In genomic region chr14:100145682-100146464, GRCh38 we compare ENCODE assay signal across 17 cellular contexts. TPM values are rescaled to one million over a fixed set of nuclear protein-coding genes. Genes with fewer than 3 reads are reported as not detected.
DNase-seq lines count a peak whose midpoint lies in the region; ATAC-seq and TF ChIP-seq lines count a peak whose summit lies in the region.
"Had no signal": no experiment of that assay in that cellular context is flagged by ENCODE, and none has a peak within 500 bp of the region (broad histone marks: within the 10 kb centered on the region; RNA-seq: fewer than 3 reads in every experiment).

No MANE protein-coding gene starts in this region.

- H3K4me3 ChIP-seq in CD4-positive, alpha-beta memory T cell (ENCODE audit: low read length in 2 of 2): no peak overlapping the region
- H3K4me3 ChIP-seq in Peyer's patch: peak overlapping the region in 2 of 4 donors; percentile 14 to 31
- H3K4me3 ChIP-seq in duodenal mucosa (ENCODE audit: low read depth in 1 of 2, low read length in 2 of 2): peak overlapping the region; percentile 12 to 39
- no peak overlapping the region for H3K4me3 ChIP-seq in osteoblast (ENCODE audit: insufficient read depth, low read length)
- H3K4me3 ChIP-seq: heart right ventricle, right atrium auricular region had no signal

- peaks cover 9 to 35% (median 21%) of the 10 kb centered on the region in 4 donors for H3K4me1 Mint-ChIP-seq in CD4-positive, alpha-beta memory T cell

- H3K27ac Mint-ChIP-seq in CD4-positive, alpha-beta memory T cell: peak overlapping the region in 6 of 7 donors; percentile 31 to 93 (median 74)
- H3K27ac Mint-ChIP-seq: activated T-cell treated with anti-CD3 and anti-CD28 coated beads, Interleukin-2, amount 50 U/mL, for 72 hours had no signal

- POLR2A ChIA-PET in CD4-positive, alpha-beta memory T cell (lab: Charles Lee; ENCODE audit: partially characterized antibody): interaction anchor here (0.9 to 5.8 kb wide), 10 partner anchors 7 to 112 kb away, joined by 3 to 51 read pairs (median 8); partner anchors contain the start of genes DEGS2 and EVL

- H3K27me3 Mint-ChIP-seq in CD4-positive, alpha-beta memory T cell: no peaks in the 10 kb centered on the region

- ATAC-seq in HG02588 (IDR thresholded peaks at IDR 0.05; ENCODE audit: unreplicated experiment) (no peak), GM21447 (IDR thresholded peaks at IDR 0.05; ENCODE audit: unreplicated experiment) (no peak)

- peaks cover 12 to 23% of the 10 kb centered on the region in 2 donors for H3K36me3 Mint-ChIP-seq in CD4-positive, alpha-beta memory T cell

- peaks cover 28% of the 10 kb centered on the region for H3K4me1 ChIP-seq in CD4-positive, alpha-beta memory T cell (ENCODE audit: insufficient read depth, low read length)
- H3K4me1 ChIP-seq in Peyer's patch: peaks cover 13 to 98% (median 31%) of the 10 kb centered on the region in 4 donors
- peaks cover 90 to 94% of the 10 kb centered on the region in 2 donors for H3K4me1 ChIP-seq in duodenal mucosa (ENCODE audit: control insufficient read depth in 1 of 2, insufficient read depth in 2 of 2, low read length in 2 of 2)
- no peaks in the 10 kb centered on the region for H3K4me1 ChIP-seq in osteoblast (ENCODE audit: insufficient read depth, low read length)

- TF ChIP-seq POLR2A in Peyer's patch (IDR thresholded peaks at IDR 0.05): no peak

- no peaks in the 10 kb centered on the region for H3K9me3 ChIP-seq in CD4-positive, alpha-beta memory T cell (ENCODE audit: control insufficient read depth in 1 of 2, low read length in 2 of 2)
- H3K9me3 ChIP-seq in Peyer's patch (no peaks in the 10 kb centered on the region), duodenal mucosa (ENCODE audit: control insufficient read depth in 1 of 2, low read length in 2 of 2) (no peaks in the 10 kb centered on the region), osteoblast (ENCODE audit: low read depth, low read length) (no peaks in the 10 kb centered on the region)
- H3K9me3 ChIP-seq: heart right ventricle, right atrium auricular region had no signal

- H3K27me3 ChIP-seq in CD4-positive, alpha-beta memory T cell (ENCODE audit: insufficient read depth, low read length): no peaks in the 10 kb centered on the region
- H3K27me3 ChIP-seq in Peyer's patch (no peaks in the 10 kb centered on the region), duodenal mucosa (ENCODE audit: control insufficient read depth in 1 of 2, insufficient read depth in 2 of 2, low read length in 2 of 2) (no peaks in the 10 kb centered on the region), osteoblast (ENCODE audit: insufficient read depth, low read length) (peaks cover 2% of the 10 kb centered on the region)
- H3K27me3 ChIP-seq: right atrium auricular region had no signal

- H3K79me2 ChIP-seq in osteoblast (ENCODE audit: insufficient read depth, low read length): no peaks in the 10 kb centered on the region

- peaks cover 0 to 4% (median 0%) of the 10 kb centered on the region in 8 donors for H3K9me3 Mint-ChIP-seq in CD4-positive, alpha-beta memory T cell
- H3K9me3 Mint-ChIP-seq: activated T-cell treated with anti-CD3 and anti-CD28 coated beads, Interleukin-2, amount 50 U/mL, for 72 hours had no signal

- H3K9ac ChIP-seq in duodenal mucosa (ENCODE audit: low read depth in 1 of 2, low read length in 2 of 2): peak overlapping the region; percentile 65 to 68

- CTCF ChIA-PET in CD4-positive, alpha-beta memory T cell (lab: Charles Lee; ENCODE audit: partially characterized antibody): interaction anchor here (1.5 to 3.2 kb wide), 3 partner anchors 10 to 89 kb away, joined by 4 to 15 read pairs (median 5); no protein-coding TSS in a partner anchor

- TF ChIP-seq CTCF in Peyer's patch (IDR thresholded peaks at IDR 0.05) (no peak), osteoblast (IDR thresholded peaks at IDR 0.05; ENCODE audit: extremely low read depth, low read depth, low read length) (no peak)

- no peak for DNase-seq in CD4-positive, alpha-beta memory T cell
- no peak for DNase-seq in Peyer's patch
- DNase-seq in osteoblast (ENCODE audit: insufficient read length, low spot score, missing footprints): peak; percentile 80
- DNase-seq in middle frontal gyrus (ENCODE audit: extremely low spot score, low spot score): no peak
- DNase-seq: activated CD4-positive, alpha-beta T cell treated with anti-CD3 and anti-CD28 coated beads, Interleukin-2, amount 50 U/mL, for 4 hours; activated T-cell treated with anti-CD3 and anti-CD28 coated beads, Interleukin-2, amount 50 U/mL, for 72 hours; aorta; heart right ventricle; kidney; NCI-H1105; NCI-H2081 treated with DMSO at 0.1 percent for 48 hours; NCI-H510A treated with DMSO at 0.1 percent for 48 hours had no signal

- peaks cover 30% of the 10 kb centered on the region for H3K36me3 ChIP-seq in CD4-positive, alpha-beta memory T cell (ENCODE audit: insufficient read depth, low read length)
- H3K36me3 ChIP-seq in Peyer's patch (peaks cover 0 to 20% (median 0%) of the 10 kb centered on the region in 3 donors), duodenal mucosa (ENCODE audit: control insufficient read depth in 1 of 2, insufficient read depth in 2 of 2, low read length in 2 of 2) (peaks cover 4 to 31% of the 10 kb centered on the region in 2 donors), osteoblast (ENCODE audit: insufficient read depth, low read length) (peaks cover 3% of the 10 kb centered on the region)
- H3K36me3 ChIP-seq: right atrium auricular region had no signal

- no peaks in the 10 kb centered on the region for H4K20me1 ChIP-seq in osteoblast (ENCODE audit: insufficient read depth, low read length)

- H3K4me3 Mint-ChIP-seq in CD4-positive, alpha-beta memory T cell: peak overlapping the region in 3 of 8 donors; percentile 25 to 36 (median 31)

- no peak overlapping the region for H2AFZ ChIP-seq in osteoblast (ENCODE audit: low read length)

- no peak overlapping the region for H3K27ac ChIP-seq in CD4-positive, alpha-beta memory T cell (ENCODE audit: low read depth, low read length)
- H3K27ac ChIP-seq in Peyer's patch (peak overlapping the region; percentile 76 to 95 (median 88)), duodenal mucosa (ENCODE audit: low read depth, low read length) (peak overlapping the region; percentile 89), osteoblast (ENCODE audit: low read depth, low read length) (no peak overlapping the region)
- H3K27ac ChIP-seq: right atrium auricular region had no signal

- intact Hi-C loops in CD4-positive, alpha-beta memory T cell (cut with micrococcal nuclease): loop anchor here (10.0 kb wide), 1 partner anchor 99 kb away; no protein-coding TSS in a partner anchor

- H3K4me2 ChIP-seq in osteoblast (ENCODE audit: insufficient read depth, low read length): no peak overlapping the region

RNA-seq across cellular contexts. Expression of gene DEGS2, which starts 13.6 kb away (rescaled TPM):
- under 1 TPM in 1 of 2 experiments, not detected in 1; 0.14 TPM for total RNA-seq in CD4-positive, alpha-beta memory T cell
- under 1 TPM in 1 of 2 donors, not detected in 1; 0.81 TPM for polyA plus RNA-seq in CD4-positive, alpha-beta memory T cell
- total RNA-seq in Peyer's patch: 10 to 100 TPM; 13.2 to 96.5 (median 77.8) TPM
- total RNA-seq in osteoblast: 0.29 and 0.36 TPM in 2 replicates
- total RNA-seq: LHCN-M2, right atrium auricular region had no signal

Comparison
In these comparisons a context has a peak if more than half of its experiments do, and no peak if none do; other contexts are left out.
1. H3K27ac ChIP-seq: peak in Peyer's patch (4 of 4) and duodenal mucosa (single experiment); none in CD4-positive, alpha-beta memory T cell (single experiment) and osteoblast (single experiment).
2. H3K4me3 ChIP-seq: peak in duodenal mucosa (2 of 2); none in CD4-positive, alpha-beta memory T cell (0 of 2) and osteoblast (single experiment).
3. RNA of gene DEGS2, which starts 13.6 kb away (total RNA-seq): 13.2 to 96.5 TPM in Peyer's patch; 0.29 to 0.36 TPM in osteoblast and 0.14 TPM in CD4-positive, alpha-beta memory T cell; every median in the first group is over 10 times any median in the second.